Comparison of ENCODE assay signal across 1 cellular context in genomic region chr19:3990815-3991117, GRCh38.
TF ChIP-seq lines count a peak whose summit lies in the region.

No MANE protein-coding gene starts in this region.

TF ChIP-seq in HEK293, 187 proteins besides CTCF, POLR2A, EP300 and RAD21 (continued from another document and continues in another):
- TF ChIP-seq ZBTB49 (tag by site-specific recombination; IDR thresholded peaks at IDR 0.05; ENCODE audit: low read depth) (no peak), ZBTB20 (tag by site-specific recombination; IDR thresholded peaks at IDR 0.05) (no peak), ZNF362 (tag by site-specific recombination; IDR thresholded peaks at IDR 0.05) (no peak), ZNF366 (tag by site-specific recombination; conservative IDR thresholded peaks at IDR 0.05) (peak; percentile 99), ZNF18 (tag by site-specific recombination; IDR thresholded peaks at IDR 0.05) (no peak), ZNF677 (tag by site-specific recombination; IDR thresholded peaks at IDR 0.05) (no peak), ZNF114 (tag by site-specific recombination; IDR thresholded peaks at IDR 0.05) (no peak), ZNF239 (tag by site-specific recombination; IDR thresholded peaks at IDR 0.05) (no peak), ZNF26 (tag by site-specific recombination; IDR thresholded peaks at IDR 0.05) (no peak), REST (tag by site-specific recombination; IDR thresholded peaks at IDR 0.05) (no peak), ZNF311 (tag by site-specific recombination; IDR thresholded peaks at IDR 0.05; ENCODE audit: borderline replicate concordance) (no peak), ZNF155 (tag by site-specific recombination; IDR thresholded peaks at IDR 0.05) (no peak), HOXC10 (CRISPR knock-in tag; IDR thresholded peaks at IDR 0.05) (no peak), ZNF660 (tag by site-specific recombination; IDR thresholded peaks at IDR 0.05) (no peak), ZBTB1 (tag by site-specific recombination; IDR thresholded peaks at IDR 0.05) (0 out of 2 replicates have a peak, but pooled peaks have one; percentile 53), ZNF792 (tag by site-specific recombination; IDR thresholded peaks at IDR 0.05) (no peak), HOXD13 (CRISPR knock-in tag; IDR thresholded peaks at IDR 0.05; ENCODE audit: borderline replicate concordance) (no peak), ZBTB11 (tag by site-specific recombination; conservative IDR thresholded peaks at IDR 0.05; ENCODE audit: low read depth) (no peak), ZNF324 (tag by site-specific recombination; IDR thresholded peaks at IDR 0.05) (0 out of 2 replicates have a peak, but pooled peaks have one; percentile 52), ZBTB8A (tag by site-specific recombination; IDR thresholded peaks at IDR 0.05) (no peak), ZNF121 (tag by site-specific recombination; IDR thresholded peaks at IDR 0.05) (peak; percentile 37; the same call in 1 of the 2 replicates), ZNF555 (tag by site-specific recombination; conservative IDR thresholded peaks at IDR 0.05) (no peak), ZNF777 (tag by site-specific recombination; IDR thresholded peaks at IDR 0.05; ENCODE audit: borderline replicate concordance) (no peak), WT1 (tag by site-specific recombination; IDR thresholded peaks at IDR 0.05) (no peak), ZFP37 (tag by site-specific recombination; IDR thresholded peaks at IDR 0.05) (no peak), ZNF626 (tag by site-specific recombination; IDR thresholded peaks at IDR 0.05) (no peak), ZBTB6 (tag by site-specific recombination; IDR thresholded peaks at IDR 0.05) (no peak), ZNF529 (tag by site-specific recombination; IDR thresholded peaks at IDR 0.05; ENCODE audit: insufficient replicate concordance) (no peak), ZBTB26 (tag by site-specific recombination; optimal IDR thresholded peaks at IDR 0.05) (no peak), ZBTB7A (tag by site-specific recombination; IDR thresholded peaks at IDR 0.05; ENCODE audit: low read depth) (no peak), PRDM2 (tag by site-specific recombination; IDR thresholded peaks at IDR 0.05; ENCODE audit: borderline replicate concordance) (no peak), ZNF707 (tag by site-specific recombination; IDR thresholded peaks at IDR 0.05) (no peak)
